In genomic region chr10:98035599-98035998, GRCh38 we compare ENCODE assay signal across 33 cellular contexts. TPM values are rescaled to one million over a fixed set of nuclear protein-coding genes. Genes with fewer than 3 reads are reported as not detected.
"Had no signal": no experiment of that assay in that cellular context is flagged by ENCODE, and none has a peak within 500 bp of the region (broad histone marks: within the 10 kb centered on the region; RNA-seq: fewer than 3 reads in every experiment).

No MANE protein-coding gene starts in this region.

- H3K4me2 ChIP-seq: hepatocyte had no signal

- H2AFZ ChIP-seq: hepatocyte had no signal

- ATAC-seq: activated CD4-positive, CD25-positive, alpha-beta regulatory T cell treated with anti-CD3 and anti-CD28 coated beads, Interleukin-2, amount 50 U/mL, for 24 hours; activated CD8-positive, alpha-beta T cell treated with anti-CD3 and anti-CD28 coated beads for 36 hours; activated naive CD8-positive, alpha-beta T cell treated with anti-CD3 and anti-CD28 coated beads, Interleukin-2, amount 50 U/mL, for 24 hours; body of pancreas; effector memory CD8-positive, alpha-beta T cell; foreskin keratinocyte; gastrocnemius medialis; heart right ventricle had no signal

- H3K4me3 Mint-ChIP-seq: activated B cell treated with CpG ODN at 0.5 μM for 24 hours; activated CD8-positive, alpha-beta T cell treated with anti-CD3 and anti-CD28 coated beads for 36 hours; activated naive CD4-positive, alpha-beta T cell treated with anti-CD3 and anti-CD28 coated beads for 36 hours; activated naive CD4-positive, alpha-beta T cell treated with anti-CD3 and anti-CD28 coated beads, Interleukin-2, amount 50 U/mL, for 24 hours; activated naive CD8-positive, alpha-beta T cell treated with anti-CD3 and anti-CD28 coated beads for 36 hours; activated naive CD8-positive, alpha-beta T cell treated with anti-CD3 and anti-CD28 coated beads, Interleukin-2, amount 50 U/mL, for 24 hours; activated T-helper 1 cell treated with anti-CD3 and anti-CD28 coated beads, Interleukin-12 subunit alpha, Interleukin-12 subunit beta, Interleukin-2, Interleukin-4 antibody, amounts not matched to agents 30 ng/mL and 10 ng/mL and 1 ng/mL, durations not matched to agents 14 hours and 24 hours and 36 hours; effector memory CD8-positive, alpha-beta T cell; T-helper 2 cell treated with Interferon-gamma antibody and Interleukin-4, amounts not matched to agents 5 μg/mL and 100 μg/mL, for 36 hours had no signal

- DNase-seq: activated B cell treated with CpG ODN at 0.5 μM for 24 hours; activated CD4-positive, alpha-beta T cell treated with anti-CD3 and anti-CD28 coated beads for 48 hours; activated CD4-positive, alpha-beta T cell treated with anti-CD3 and anti-CD28 coated beads, Interleukin-2, amount 50 U/mL, for 1 hour; activated CD4-positive, alpha-beta T cell treated with anti-CD3 and anti-CD28 coated beads, Interleukin-2, amount 50 U/mL, for 48 hours; activated CD8-positive, alpha-beta memory T cell treated with anti-CD3 and anti-CD28 coated beads for 24 hours; activated CD8-positive, alpha-beta T cell treated with anti-CD3 and anti-CD28 coated beads for 36 hours; activated effector memory CD4-positive, alpha-beta T cell treated with anti-CD3 and anti-CD28 coated beads, Interleukin-2, amount 50 U/mL, for 16 hours; activated naive CD4-positive, alpha-beta T cell treated with anti-CD3 and anti-CD28 coated beads for 36 hours; activated naive CD8-positive, alpha-beta T cell treated with anti-CD3 and anti-CD28 coated beads for 36 hours; activated naive CD8-positive, alpha-beta T cell treated with anti-CD3 and anti-CD28 coated beads, Interleukin-2, amount 50 U/mL, for 24 hours; activated T-cell treated with anti-CD3 and anti-CD28 coated beads, Interleukin-2, amount 50 U/mL, for 48 hours; adrenal gland; amygdala; aorta; caudate nucleus; cortex of kidney; dermis blood vessel endothelial cell; effector CD4-positive, alpha-beta T cell; effector memory CD8-positive, alpha-beta T cell; erythroblast; foreskin keratinocyte; gastrocnemius medialis; heart right ventricle; T1000; WERI-Rb-1 had no signal

- H3K9me3 ChIP-seq: adrenal gland, body of pancreas, esophagus muscularis mucosa, gastrocnemius medialis, heart right ventricle had no signal

- H3K27ac ChIP-seq: adrenal gland, body of pancreas, esophagus muscularis mucosa, foreskin keratinocyte, gastrocnemius medialis, heart right ventricle, hepatocyte, WERI-Rb-1 had no signal

- H3K36me3 ChIP-seq: adrenal gland, esophagus muscularis mucosa, gastrocnemius medialis, heart right ventricle, WERI-Rb-1 had no signal

- H3K4me1 Mint-ChIP-seq: activated naive CD4-positive, alpha-beta T cell treated with anti-CD3 and anti-CD28 coated beads, Interleukin-2, amount 50 U/mL, for 24 hours; activated naive CD8-positive, alpha-beta T cell treated with anti-CD3 and anti-CD28 coated beads for 36 hours; activated naive CD8-positive, alpha-beta T cell treated with anti-CD3 and anti-CD28 coated beads, Interleukin-2, amount 50 U/mL, for 24 hours had no signal

- H3K27ac Mint-ChIP-seq: activated B cell treated with CpG ODN at 0.5 μM for 24 hours; activated CD8-positive, alpha-beta T cell treated with anti-CD3 and anti-CD28 coated beads for 36 hours; activated naive CD4-positive, alpha-beta T cell treated with anti-CD3 and anti-CD28 coated beads for 36 hours; activated naive CD4-positive, alpha-beta T cell treated with anti-CD3 and anti-CD28 coated beads, Interleukin-2, amount 50 U/mL, for 24 hours; activated naive CD8-positive, alpha-beta T cell treated with anti-CD3 and anti-CD28 coated beads for 36 hours; activated naive CD8-positive, alpha-beta T cell treated with anti-CD3 and anti-CD28 coated beads, Interleukin-2, amount 50 U/mL, for 24 hours; activated T-helper 1 cell treated with anti-CD3 and anti-CD28 coated beads, Interleukin-12 subunit alpha, Interleukin-12 subunit beta, Interleukin-2, Interleukin-4 antibody, amounts not matched to agents 30 ng/mL and 10 ng/mL and 1 ng/mL, durations not matched to agents 14 hours and 24 hours and 36 hours; activated T-helper 2 cell treated with anti-CD3 and anti-CD28 coated beads, Interferon-gamma antibody, Interleukin-2, Interleukin-4, amounts not matched to agents 10 μg/mL and 5 μg/mL and 100 μg/mL, durations not matched to agents 14 hours and 24 hours and 36 hours; effector memory CD8-positive, alpha-beta T cell; T-helper 2 cell treated with Interferon-gamma antibody and Interleukin-4, amounts not matched to agents 5 μg/mL and 100 μg/mL, for 36 hours had no signal

- H3K27me3 ChIP-seq: body of pancreas had no signal

- H3K4me3 ChIP-seq: adrenal gland, body of pancreas, esophagus muscularis mucosa, gastrocnemius medialis, heart right ventricle, hepatocyte had no signal

- H3K79me2 ChIP-seq: hepatocyte had no signal

- H3K4me1 ChIP-seq: adrenal gland, foreskin keratinocyte, gastrocnemius medialis had no signal

- H3K36me3 Mint-ChIP-seq: activated naive CD4-positive, alpha-beta T cell treated with anti-CD3 and anti-CD28 coated beads, Interleukin-2, amount 50 U/mL, for 24 hours; activated naive CD8-positive, alpha-beta T cell treated with anti-CD3 and anti-CD28 coated beads for 36 hours had no signal

RNA-seq across cellular contexts. Expression of gene CRTAC1, which starts 5.2 kb away (rescaled TPM):
- total RNA-seq: activated B cell treated with CpG ODN at 0.5 μM for 24 hours; activated CD8-positive, alpha-beta T cell treated with anti-CD3 and anti-CD28 coated beads for 36 hours; activated naive CD4-positive, alpha-beta T cell treated with anti-CD3 and anti-CD28 coated beads for 36 hours; activated naive CD8-positive, alpha-beta T cell treated with anti-CD3 and anti-CD28 coated beads for 36 hours; activated T-helper 1 cell treated with anti-CD3 and anti-CD28 coated beads, Interleukin-12 subunit alpha, Interleukin-12 subunit beta, Interleukin-2, Interleukin-4 antibody, amounts not matched to agents 30 ng/mL and 10 ng/mL and 1 ng/mL, durations not matched to agents 14 hours and 24 hours and 36 hours; activated T-helper 2 cell treated with anti-CD3 and anti-CD28 coated beads, Interferon-gamma antibody, Interleukin-2, Interleukin-4, amounts not matched to agents 10 μg/mL and 5 μg/mL and 100 μg/mL, durations not matched to agents 14 hours and 24 hours and 36 hours; foreskin keratinocyte had no signal
- polyA plus RNA-seq: foreskin keratinocyte had no signal
